In the genomic region with DNA sequence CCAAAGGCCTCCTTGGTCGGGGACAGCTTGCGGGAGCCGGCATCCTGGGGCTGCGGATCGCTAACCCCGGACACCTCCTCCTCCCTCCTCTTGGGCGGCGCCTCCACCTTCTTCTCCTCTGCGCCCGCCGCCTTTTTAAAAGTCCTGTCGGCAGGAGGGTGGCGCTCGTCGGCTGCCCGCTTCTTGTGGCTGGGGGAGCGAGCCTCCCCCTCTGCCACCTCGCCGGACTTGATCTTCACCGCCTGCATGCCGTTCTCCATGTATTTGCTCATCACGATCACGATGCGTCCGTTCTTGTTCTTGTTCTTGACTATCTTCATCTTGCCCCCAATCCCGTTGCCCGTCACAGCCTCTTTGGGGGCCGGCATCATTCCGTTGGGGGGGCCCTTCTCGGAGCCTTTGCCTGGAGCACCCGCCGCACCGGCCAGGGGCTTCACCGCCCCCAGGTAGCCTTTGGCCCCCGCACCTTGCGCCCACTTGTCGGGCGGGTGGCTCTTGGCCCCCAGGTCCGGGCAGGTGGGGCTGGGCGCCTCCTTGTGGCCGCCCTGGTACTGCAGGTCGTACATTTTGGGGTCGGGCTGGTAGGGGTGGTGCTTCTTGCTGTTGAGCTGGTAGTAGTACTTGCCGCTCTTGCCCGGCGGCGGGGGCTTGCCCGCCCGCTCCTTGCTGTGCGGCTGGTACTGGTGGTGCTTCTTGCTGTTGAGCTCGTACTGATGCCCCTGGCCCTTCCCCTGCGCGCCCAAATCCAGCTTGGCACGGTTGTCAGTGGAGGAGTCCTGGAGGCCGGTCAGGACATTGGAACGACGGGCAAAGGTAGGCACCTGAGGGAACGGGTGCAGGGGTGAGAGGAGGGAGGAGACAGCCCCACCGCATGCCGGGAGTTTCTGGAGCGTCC, we compare ENCODE assay signal across 1 cellular context.
TF ChIP-seq lines count a peak whose summit lies in the region.

No MANE protein-coding gene starts in this region.

TF ChIP-seq in HepG2, 621 proteins besides CTCF, POLR2A, EP300 and RAD21 (continued from another document and continues in another):
- no peak for TF ChIP-seq ATF6 (CRISPR knock-in tag; conservative IDR thresholded peaks at IDR 0.05)
- TF ChIP-seq, protein P1, sequence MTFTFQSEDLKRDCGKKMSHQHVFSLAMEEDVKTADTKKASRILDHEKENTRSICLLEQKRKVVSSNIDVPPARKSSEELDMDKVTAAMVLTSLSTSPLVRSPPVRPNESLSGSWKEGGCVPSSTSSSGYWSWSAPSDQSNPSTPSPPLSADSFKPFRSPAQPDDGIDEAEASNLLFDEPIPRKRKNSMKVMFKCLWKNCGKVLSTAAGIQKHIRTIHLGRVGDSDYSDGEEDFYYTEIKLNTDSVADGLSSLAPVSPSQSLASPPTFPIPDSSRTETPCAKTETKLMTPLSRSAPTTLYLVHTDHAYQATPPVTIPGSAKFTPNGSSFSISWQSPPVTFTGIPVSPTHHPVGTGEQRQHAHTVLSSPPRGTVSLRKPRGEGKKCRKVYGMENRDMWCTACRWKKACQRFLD (CRISPR knock-in tag; IDR thresholded peaks at IDR 0.05; ENCODE audit: borderline replicate concordance), result no peak
- TF ChIP-seq ZNF331 (CRISPR knock-in tag; IDR thresholded peaks at IDR 0.05), result peak; percentile 36; the same call in 1 of the 2 replicates
- no peak for TF ChIP-seq MED1 (CRISPR knock-in tag; IDR thresholded peaks at IDR 0.05)
- TF ChIP-seq WIZ (CRISPR knock-in tag; IDR thresholded peaks at IDR 0.05), result no peak
- TF ChIP-seq EEA1 (CRISPR knock-in tag; IDR thresholded peaks at IDR 0.05; ENCODE audit: borderline replicate concordance), result no peak
- TF ChIP-seq HNF4G (IDR thresholded peaks at IDR 0.05; ENCODE audit: borderline replicate concordance, low read depth, low read length), result no peak
- TF ChIP-seq HNF4G (CRISPR knock-in tag; IDR thresholded peaks at IDR 0.05; ENCODE audit: borderline replicate concordance, low read depth), result no peak; the same call in 1 of the 2 replicates
- TF ChIP-seq MBNL3 (CRISPR knock-in tag; conservative IDR thresholded peaks at IDR 0.05), result no peak
- TF ChIP-seq MAX (IDR thresholded peaks at IDR 0.05), result peak; percentile 49; the same call in 1 of the 2 replicates
- no peak for TF ChIP-seq SIX4 (CRISPR knock-in tag; IDR thresholded peaks at IDR 0.05)
- no peak for TF ChIP-seq NFKBIZ (CRISPR knock-in tag; IDR thresholded peaks at IDR 0.05)
- peak; percentile 55 for TF ChIP-seq YY1 (IDR thresholded peaks at IDR 0.05; ENCODE audit: insufficient read depth, insufficient replicate concordance, low read depth, low read length)
- TF ChIP-seq ZNF496 (CRISPR knock-in tag; IDR thresholded peaks at IDR 0.05; ENCODE audit: insufficient replicate concordance), result no peak
- TF ChIP-seq, protein P2, sequence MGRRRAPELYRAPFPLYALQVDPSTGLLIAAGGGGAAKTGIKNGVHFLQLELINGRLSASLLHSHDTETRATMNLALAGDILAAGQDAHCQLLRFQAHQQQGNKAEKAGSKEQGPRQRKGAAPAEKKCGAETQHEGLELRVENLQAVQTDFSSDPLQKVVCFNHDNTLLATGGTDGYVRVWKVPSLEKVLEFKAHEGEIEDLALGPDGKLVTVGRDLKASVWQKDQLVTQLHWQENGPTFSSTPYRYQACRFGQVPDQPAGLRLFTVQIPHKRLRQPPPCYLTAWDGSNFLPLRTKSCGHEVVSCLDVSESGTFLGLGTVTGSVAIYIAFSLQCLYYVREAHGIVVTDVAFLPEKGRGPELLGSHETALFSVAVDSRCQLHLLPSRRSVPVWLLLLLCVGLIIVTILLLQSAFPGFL (CRISPR knock-in tag; IDR thresholded peaks at IDR 0.05), result no peak
- no peak for TF ChIP-seq ZFP41 (CRISPR knock-in tag; IDR thresholded peaks at IDR 0.05; ENCODE audit: borderline replicate concordance)
- no peak for TF ChIP-seq ZNF136 (CRISPR knock-in tag; IDR thresholded peaks at IDR 0.05; ENCODE audit: low read depth)
- TF ChIP-seq NCOA1 (CRISPR knock-in tag; IDR thresholded peaks at IDR 0.05), result no peak
- TF ChIP-seq KLF15 (CRISPR knock-in tag; IDR thresholded peaks at IDR 0.05; ENCODE audit: borderline replicate concordance), result no peak
- peak; percentile 99 for TF ChIP-seq ZBTB38 (CRISPR knock-in tag; IDR thresholded peaks at IDR 0.05)
- TF ChIP-seq RXRA (CRISPR knock-in tag; IDR thresholded peaks at IDR 0.05), result peak; percentile 38; the same call in 1 of the 2 replicates
- TF ChIP-seq, protein P3, sequence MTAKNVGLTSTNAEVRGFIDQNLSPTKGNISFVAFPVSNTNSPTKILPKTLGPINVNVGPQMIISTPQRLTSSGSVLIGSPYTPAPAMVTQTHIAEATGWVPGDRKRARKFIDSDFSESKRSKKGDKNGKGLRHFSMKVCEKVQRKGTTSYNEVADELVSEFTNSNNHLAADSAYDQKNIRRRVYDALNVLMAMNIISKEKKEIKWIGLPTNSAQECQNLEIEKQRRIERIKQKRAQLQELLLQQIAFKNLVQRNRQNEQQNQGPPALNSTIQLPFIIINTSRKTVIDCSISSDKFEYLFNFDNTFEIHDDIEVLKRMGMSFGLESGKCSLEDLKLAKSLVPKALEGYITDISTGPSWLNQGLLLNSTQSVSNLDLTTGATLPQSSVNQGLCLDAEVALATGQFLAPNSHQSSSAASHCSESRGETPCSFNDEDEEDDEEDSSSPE (CRISPR knock-in tag; IDR thresholded peaks at IDR 0.05), result no peak
- no peak for TF ChIP-seq TBP (CRISPR knock-in tag; IDR thresholded peaks at IDR 0.05)
- no peak for TF ChIP-seq ZNF510 (CRISPR knock-in tag; IDR thresholded peaks at IDR 0.05; ENCODE audit: low read depth)
- TF ChIP-seq, protein P4, sequence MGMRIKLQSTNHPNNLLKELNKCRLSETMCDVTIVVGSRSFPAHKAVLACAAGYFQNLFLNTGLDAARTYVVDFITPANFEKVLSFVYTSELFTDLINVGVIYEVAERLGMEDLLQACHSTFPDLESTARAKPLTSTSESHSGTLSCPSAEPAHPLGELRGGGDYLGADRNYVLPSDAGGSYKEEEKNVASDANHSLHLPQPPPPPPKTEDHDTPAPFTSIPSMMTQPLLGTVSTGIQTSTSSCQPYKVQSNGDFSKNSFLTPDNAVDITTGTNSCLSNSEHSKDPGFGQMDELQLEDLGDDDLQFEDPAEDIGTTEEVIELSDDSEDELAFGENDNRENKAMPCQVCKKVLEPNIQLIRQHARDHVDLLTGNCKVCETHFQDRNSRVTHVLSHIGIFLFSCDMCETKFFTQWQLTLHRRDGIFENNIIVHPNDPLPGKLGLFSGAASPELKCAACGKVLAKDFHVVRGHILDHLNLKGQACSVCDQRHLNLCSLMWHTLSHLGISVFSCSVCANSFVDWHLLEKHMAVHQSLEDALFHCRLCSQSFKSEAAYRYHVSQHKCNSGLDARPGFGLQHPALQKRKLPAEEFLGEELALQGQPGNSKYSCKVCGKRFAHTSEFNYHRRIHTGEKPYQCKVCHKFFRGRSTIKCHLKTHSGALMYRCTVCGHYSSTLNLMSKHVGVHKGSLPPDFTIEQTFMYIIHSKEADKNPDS (CRISPR knock-in tag; IDR thresholded peaks at IDR 0.05), result no peak
- no peak for TF ChIP-seq GZF1 (CRISPR knock-in tag; IDR thresholded peaks at IDR 0.05)
- TF ChIP-seq MTF2 (CRISPR knock-in tag; IDR thresholded peaks at IDR 0.05; ENCODE audit: borderline replicate concordance), result no peak
- TF ChIP-seq SUZ12 (IDR thresholded peaks at IDR 0.05; ENCODE audit: low read depth, low read length), result no peak
- TF ChIP-seq ZNF326 (CRISPR knock-in tag; IDR thresholded peaks at IDR 0.05; ENCODE audit: borderline replicate concordance), result no peak
- no peak for TF ChIP-seq ZNF343 (CRISPR knock-in tag; IDR thresholded peaks at IDR 0.05)
- no peak for TF ChIP-seq GFI1 (CRISPR knock-in tag; IDR thresholded peaks at IDR 0.05; ENCODE audit: borderline replicate concordance)
- no peak for TF ChIP-seq SMARCC2 (IDR thresholded peaks at IDR 0.05)
- TF ChIP-seq ZNF354B (CRISPR knock-in tag; IDR thresholded peaks at IDR 0.05), result no peak
- peak; percentile 78 for TF ChIP-seq HOXA3 (CRISPR knock-in tag; IDR thresholded peaks at IDR 0.05)
- TF ChIP-seq SRSF9 (IDR thresholded peaks at IDR 0.05; ENCODE audit: borderline replicate concordance, insufficient read depth, low read depth, low read length, poor library complexity, severe bottlenecking), result no peak
- TF ChIP-seq CENPT (CRISPR knock-in tag; IDR thresholded peaks at IDR 0.05; ENCODE audit: low read depth), result 0 out of 2 replicates have a peak, but pooled peaks have one; percentile 42
- 0 out of 2 replicates have a peak, but pooled peaks have one; percentile 38 for TF ChIP-seq MED13 (CRISPR knock-in tag; IDR thresholded peaks at IDR 0.05)
- no peak for TF ChIP-seq CREM (IDR thresholded peaks at IDR 0.05)
- TF ChIP-seq CREM (CRISPR knock-in tag; IDR thresholded peaks at IDR 0.05), result no peak
- TF ChIP-seq ZSCAN25 (CRISPR knock-in tag; IDR thresholded peaks at IDR 0.05), result peak; percentile 79
- TF ChIP-seq ZNF761 (CRISPR knock-in tag; conservative IDR thresholded peaks at IDR 0.05), result 0 out of 2 replicates have a peak, but pooled peaks have one; percentile 34
- TF ChIP-seq HNRNPL (IDR thresholded peaks at IDR 0.05; ENCODE audit: low read depth, low read length), result peak; percentile 96
- TF ChIP-seq ZNF124 (CRISPR knock-in tag; IDR thresholded peaks at IDR 0.05), result no peak
- TF ChIP-seq ZMYM2 (CRISPR knock-in tag; IDR thresholded peaks at IDR 0.05), result no peak
- no peak for TF ChIP-seq SNAI1 (CRISPR knock-in tag; IDR thresholded peaks at IDR 0.05; ENCODE audit: borderline replicate concordance)
- no peak for TF ChIP-seq ZNF709 (CRISPR knock-in tag; IDR thresholded peaks at IDR 0.05)
- TF ChIP-seq ZNF879 (CRISPR knock-in tag; IDR thresholded peaks at IDR 0.05), result no peak
- TF ChIP-seq, protein P5, sequence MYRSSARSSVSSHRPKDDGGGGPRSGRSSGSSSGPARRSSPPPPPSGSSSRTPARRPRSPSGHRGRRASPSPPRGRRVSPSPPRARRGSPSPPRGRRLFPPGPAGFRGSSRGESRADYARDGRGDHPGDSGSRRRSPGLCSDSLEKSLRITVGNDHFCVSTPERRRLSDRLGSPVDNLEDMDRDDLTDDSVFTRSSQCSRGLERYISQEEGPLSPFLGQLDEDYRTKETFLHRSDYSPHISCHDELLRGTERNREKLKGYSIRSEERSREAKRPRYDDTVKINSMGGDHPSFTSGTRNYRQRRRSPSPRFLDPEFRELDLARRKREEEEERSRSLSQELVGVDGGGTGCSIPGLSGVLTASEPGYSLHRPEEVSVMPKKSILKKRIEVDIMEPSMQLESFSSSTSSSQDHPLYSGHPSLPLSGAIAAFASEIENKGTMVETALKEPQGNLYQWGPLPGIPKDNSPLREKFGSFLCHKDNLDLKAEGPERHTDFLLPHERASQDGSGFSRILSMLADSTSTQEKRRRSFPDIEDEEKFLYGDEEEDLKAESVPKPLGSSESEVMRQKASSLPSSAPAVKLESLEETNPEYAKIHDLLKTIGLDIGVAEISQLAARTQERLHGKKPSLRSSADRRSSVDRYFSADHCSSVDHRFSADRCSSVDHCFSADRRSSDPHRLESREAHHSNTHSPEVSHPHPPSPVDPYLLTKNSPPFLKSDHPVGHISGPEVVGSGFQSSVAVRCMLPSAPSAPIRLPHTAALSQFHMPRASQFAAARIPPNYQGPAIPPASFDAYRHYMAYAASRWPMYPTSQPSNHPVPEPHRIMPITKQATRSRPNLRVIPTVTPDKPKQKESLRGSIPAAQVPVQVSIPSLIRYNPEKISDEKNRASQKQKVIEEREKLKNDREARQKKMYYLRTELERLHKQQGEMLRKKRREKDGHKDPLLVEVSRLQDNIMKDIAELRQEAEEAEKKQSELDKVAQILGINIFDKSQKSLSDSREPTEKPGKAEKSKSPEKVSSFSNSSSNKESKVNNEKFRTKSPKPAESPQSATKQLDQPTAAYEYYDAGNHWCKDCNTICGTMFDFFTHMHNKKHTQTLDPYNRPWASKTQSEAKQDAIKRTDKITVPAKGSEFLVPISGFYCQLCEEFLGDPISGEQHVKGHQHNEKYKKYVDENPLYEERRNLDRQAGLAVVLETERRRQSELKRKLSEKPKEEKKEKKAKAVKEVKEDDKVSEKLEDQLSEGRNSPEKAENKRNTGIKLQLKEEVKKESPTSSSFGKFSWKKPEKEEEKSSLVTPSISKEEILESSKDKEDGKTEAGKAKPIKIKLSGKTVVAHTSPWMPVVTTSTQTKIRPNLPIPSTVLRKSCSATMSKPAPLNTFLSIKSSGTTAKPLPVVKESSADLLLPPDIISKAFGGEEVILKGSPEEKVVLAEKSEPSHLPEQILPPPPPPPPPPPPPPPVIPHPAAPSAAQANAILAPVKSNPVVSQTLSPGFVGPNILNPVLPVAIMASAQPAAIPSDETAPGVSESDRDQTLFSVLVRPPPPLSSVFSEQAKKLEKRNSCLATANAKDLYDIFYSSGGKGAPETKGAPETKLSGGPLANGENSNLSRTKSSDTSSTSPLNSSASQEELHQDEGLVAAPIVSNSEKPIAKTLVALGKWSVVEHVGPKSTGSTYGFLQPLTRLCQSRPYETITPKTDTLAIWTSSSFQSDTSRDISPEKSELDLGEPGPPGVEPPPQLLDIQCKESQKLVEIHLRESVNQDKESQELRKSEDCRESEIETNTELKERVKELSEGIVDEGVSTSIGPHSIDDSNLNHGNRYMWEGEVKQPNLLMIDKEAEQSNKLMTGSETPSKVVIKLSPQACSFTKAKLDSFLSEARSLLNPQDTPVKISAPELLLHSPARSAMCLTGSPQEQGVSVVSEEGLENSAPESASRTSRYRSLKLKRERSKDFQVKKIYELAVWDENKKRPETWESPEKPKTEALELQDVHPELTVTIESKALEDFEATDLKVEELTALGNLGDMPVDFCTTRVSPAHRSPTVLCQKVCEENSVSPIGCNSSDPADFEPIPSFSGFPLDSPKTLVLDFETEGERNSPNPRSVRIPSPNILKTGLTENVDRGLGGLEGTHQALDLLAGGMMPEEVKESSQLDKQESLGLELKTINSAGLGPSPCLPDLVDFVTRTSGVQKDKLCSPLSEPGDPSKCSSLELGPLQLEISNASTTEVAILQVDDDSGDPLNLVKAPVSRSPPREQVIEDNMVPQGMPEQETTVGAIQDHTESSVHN (CRISPR knock-in tag; IDR thresholded peaks at IDR 0.05), result peak; percentile 59; the same call in 1 of the 2 replicates
- TF ChIP-seq NCOA2 (CRISPR knock-in tag; IDR thresholded peaks at IDR 0.05), result no peak
- no peak for TF ChIP-seq RARG (CRISPR knock-in tag; IDR thresholded peaks at IDR 0.05; ENCODE audit: low read depth)
- TF ChIP-seq ZNF589 (CRISPR knock-in tag; conservative IDR thresholded peaks at IDR 0.05), result no peak; the same call in 1 of the 2 replicates
- TF ChIP-seq ZMYM3 (CRISPR knock-in tag; IDR thresholded peaks at IDR 0.05), result no peak
- no peak for TF ChIP-seq NFIC (IDR thresholded peaks at IDR 0.05; ENCODE audit: low read length)
